Comparison of ENCODE assay signal across 1 cellular context in genomic region chr5:15719784-15720183, GRCh38.
TF ChIP-seq lines count a peak whose summit lies in the region.

No MANE protein-coding gene starts in this region.

TF ChIP-seq in H1, 55 proteins besides CTCF, POLR2A, EP300 and RAD21 (continued from another document):
- TF ChIP-seq NRF1 (IDR thresholded peaks at IDR 0.05; ENCODE audit: low read depth, low read length), result no peak
- TF ChIP-seq CHD7 (IDR thresholded peaks at IDR 0.05; ENCODE audit: insufficient replicate concordance, low read length), result no peak
- TF ChIP-seq CBX5 (IDR thresholded peaks at IDR 0.05; ENCODE audit: low read depth, low read length), result no peak
- no peak for TF ChIP-seq BCL11A (IDR thresholded peaks at IDR 0.05; ENCODE audit: low read depth in 2 of 2, low read length in 2 of 2)
- no peak for TF ChIP-seq BACH1 (IDR thresholded peaks at IDR 0.05; ENCODE audit: low read length)
- TF ChIP-seq BRCA1 (IDR thresholded peaks at IDR 0.05; ENCODE audit: low read depth, low read length), result no peak
- TF ChIP-seq POU5F1 (IDR thresholded peaks at IDR 0.05; ENCODE audit: low read depth, low read length), result no peak
- TF ChIP-seq ZNF274 (IDR thresholded peaks at IDR 0.05; ENCODE audit: borderline replicate concordance, extremely low read depth, low read length), result no peak
- TF ChIP-seq HDAC6 (IDR thresholded peaks at IDR 0.05; ENCODE audit: low read depth, low read length), result no peak
- TF ChIP-seq RFX5 (IDR thresholded peaks at IDR 0.05; ENCODE audit: borderline replicate concordance, low read depth, low read length), result no peak
- TF ChIP-seq MAFK (IDR thresholded peaks at IDR 0.05; ENCODE audit: low read depth, low read length), result no peak
TF ChIP-seq in H1: peak in this region for 0.
